24 cellular contexts compared by ENCODE assay signal in the genomic region with DNA sequence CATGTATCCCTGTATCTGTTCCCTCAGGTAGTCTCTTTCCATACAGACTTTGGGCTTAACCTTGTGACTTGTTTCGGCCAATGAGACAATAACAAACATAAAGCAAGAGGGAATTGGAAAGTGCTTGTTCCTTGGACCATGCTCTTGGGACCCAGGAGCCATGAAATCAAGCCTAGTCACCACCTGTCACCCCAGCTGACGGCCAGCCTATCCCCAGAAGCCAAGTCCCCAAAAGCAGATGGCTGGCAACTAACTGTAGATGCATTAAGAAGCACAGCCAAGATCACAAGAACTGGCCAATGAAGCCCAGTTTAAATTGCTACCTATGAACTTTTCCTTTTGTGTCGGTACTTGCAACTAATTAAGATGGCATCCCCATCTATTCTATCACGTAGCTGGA.
"Had no signal": no experiment of that assay in that cellular context is flagged by ENCODE, and none has a peak within 500 bp of the region (broad histone marks: within the 10 kb centered on the region; RNA-seq: fewer than 3 reads in every experiment).

No MANE protein-coding gene starts in this region.

- H3K4me3 ChIP-seq: esophagus squamous epithelium, lower lobe of right lung, prostate gland, right atrium auricular region, stomach, tibial artery had no signal

- DNase-seq: dermis blood vessel endothelial cell; effector memory CD4-positive, alpha-beta T cell; esophagus squamous epithelium; foreskin melanocyte; hypothalamus; immature natural killer cell; islet precursor cell; kidney glomerular epithelial cell; left colon; left ventricle myocardium superior; lower lobe of right lung; naive thymus-derived CD8-positive, alpha-beta T cell; nephron progenitor cell; nucleus accumbens; stimulated activated CD4-positive, alpha-beta T cell treated with anti-CD3 and anti-CD28 coated beads, Interleukin-2, amount 100 ng/mL, for 24 hours; stimulated activated CD4-positive, alpha-beta T cell treated with anti-CD3 and anti-CD28 coated beads, Interleukin-4, amount 100 ng/mL, for 24 hours; stimulated activated naive CD4-positive, alpha-beta T cell treated with Interleukin-2 at 50 U/mL for 16 hours; stomach; tibial artery had no signal

- H3K27ac ChIP-seq: esophagus squamous epithelium, lower lobe of right lung, prostate gland, right atrium auricular region, stomach, tibial artery had no signal

- H3K36me3 ChIP-seq: esophagus squamous epithelium, lower lobe of right lung, prostate gland, right atrium auricular region, stomach, tibial artery had no signal

- H3K4me1 ChIP-seq: esophagus squamous epithelium, lower lobe of right lung, prostate gland, right atrium auricular region had no signal

- FAIRE-seq: endothelial cell of umbilical vein had no signal

- H3K9me3 ChIP-seq: esophagus squamous epithelium, lower lobe of right lung, prostate gland, right atrium auricular region, stomach, tibial artery had no signal

- H3K27me3 ChIP-seq: esophagus squamous epithelium, right atrium auricular region, stomach, tibial artery had no signal

- ATAC-seq: left colon; left ventricle myocardium superior; lower lobe of right lung; naive thymus-derived CD8-positive, alpha-beta T cell; sciatic nerve; stimulated activated effector memory CD8-positive, alpha-beta T cell treated with anti-CD3 and anti-CD28 coated beads, Interleukin-12 subunit alpha, Interleukin-12 subunit beta, amount 100 ng/mL, for 72 hours had no signal
